ENCODE assay signal across 8 cellular contexts in the genomic region with DNA sequence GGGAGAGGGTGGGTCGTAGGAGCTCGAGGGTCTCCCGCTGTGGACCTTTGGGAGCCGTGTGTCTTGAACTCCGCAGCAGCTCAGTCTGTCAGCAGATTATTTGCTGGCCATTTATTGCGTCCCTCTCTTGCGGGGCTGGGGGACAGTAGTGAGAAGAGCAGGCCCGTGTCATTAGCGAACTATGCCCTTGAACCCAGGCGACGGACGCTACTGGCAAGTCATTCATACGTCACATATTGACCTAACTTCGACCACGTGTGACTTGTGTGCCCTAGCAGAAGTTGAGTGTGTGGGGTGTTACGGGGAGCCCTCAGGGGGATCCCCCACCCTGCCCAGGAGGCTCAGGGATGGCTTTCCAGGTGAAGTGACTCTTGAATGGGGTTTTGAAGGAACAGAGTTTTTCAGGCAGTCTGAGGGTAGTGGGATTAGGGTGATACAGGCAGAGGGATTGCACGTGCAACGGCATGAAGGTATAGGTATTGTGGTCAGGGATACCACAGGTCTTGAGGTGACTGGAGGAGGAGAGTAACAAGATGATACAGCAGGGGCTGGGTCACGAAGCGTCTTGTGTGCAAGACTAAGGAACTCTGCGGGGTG. TPM values are rescaled to one million over a fixed set of nuclear protein-coding genes. Genes with fewer than 3 reads are reported as not detected.
DNase-seq lines count a peak whose midpoint lies in the region; ATAC-seq and TF ChIP-seq lines count a peak whose summit lies in the region.

No MANE protein-coding gene starts in this region.

- TF ChIP-seq CTCF in HFF-Myc (IDR thresholded peaks at IDR 0.05; ENCODE audit: low read depth, low read length, missing control alignments) (no peak), dorsolateral prefrontal cortex (IDR thresholded peaks at IDR 0.05 in 54 of 56, conservative IDR thresholded peaks at IDR 0.05 in 2 of 56; ENCODE audit: low read depth in 1 of 56, partially characterized antibody in 56 of 56) (no peak), nephron (IDR thresholded peaks at IDR 0.05; ENCODE audit: unreplicated experiment in 3 of 3) (no peak)

- DNase-seq in EL: peak; percentile 51
- DNase-seq in HFF-Myc (ENCODE audit: extremely low read depth, low read depth): no peak
- DNase-seq in SK-N-DZ (ENCODE audit: low spot score): peak; percentile 42
- DNase-seq in dorsolateral prefrontal cortex: no peak
- no peak for DNase-seq in iPS-NIHi7 (ENCODE audit: extremely low spot score)
- DNase-seq in NCI-H524 treated with DMSO at 0.1 percent for 48 hours (lab: John Stamatoyannopoulos, UW): no peak

- H3K27ac ChIP-seq in dorsolateral prefrontal cortex: peak overlapping the region in 9 of 59 donors; percentile 56 to 94 (median 81)

- H3K27me3 Mint-ChIP-seq in nephron (ENCODE audit: low read depth): no peaks in the 10 kb centered on the region

- peak overlapping the region; percentile 80 to 82 (median 81) for H3K4me3 Mint-ChIP-seq in nephron

- no peaks in the 10 kb centered on the region for H3K9me3 Mint-ChIP-seq in nephron

- peaks cover 19% of the 10 kb centered on the region for H3K4me1 Mint-ChIP-seq in nephron

- H3K27me3 ChIP-seq in dorsolateral prefrontal cortex: no peaks in the 10 kb centered on the region

- no peak for ATAC-seq in GM18511 (IDR thresholded peaks at IDR 0.05; ENCODE audit: unreplicated experiment)

- peak overlapping the region; percentile 37 to 69 (median 61) for H3K27ac Mint-ChIP-seq in nephron

- peaks cover 19% of the 10 kb centered on the region for H3K36me3 Mint-ChIP-seq in nephron (ENCODE audit: low read depth)

- H3K4me3 ChIP-seq in HFF-Myc (replicated peaks; ENCODE audit: low read depth, low read length): peak overlapping the region; percentile 64
- H3K4me3 ChIP-seq in dorsolateral prefrontal cortex: peak overlapping the region; percentile 39 to 88 (median 72)

- intact Hi-C loops in dorsolateral prefrontal cortex (cut with DNase I): loop anchor here (1.0 to 10.0 kb wide), 7 partner anchors 33 to 358 kb away; a partner anchor contains a TSS

RNA-seq across cellular contexts. Expression of a gene that starts 13.0 kb away (rescaled TPM):
- 60.9 and 66.4 TPM in 2 replicates for polyA plus RNA-seq in SK-N-DZ (2014; cell fraction: cytosol; rRNA removed)
- polyA plus RNA-seq in SK-N-DZ (2014; cell fraction: nucleus; rRNA removed): 32.0 and 46.1 TPM in 2 replicates
- 10 to 100 TPM in 19 of 120 experiments, 1 to 10 TPM in 101; 3.3 to 22.5 (median 7.0) TPM for total RNA-seq in dorsolateral prefrontal cortex

RNA-seq across cellular contexts. Expression of a gene that starts 34.0 kb away (rescaled TPM):
- polyA plus RNA-seq in SK-N-DZ (2014; cell fraction: cytosol; rRNA removed): 22.1 and 27.9 TPM in 2 replicates
- 22.1 and 34.6 TPM in 2 replicates for polyA plus RNA-seq in SK-N-DZ (2014; cell fraction: nucleus; rRNA removed)
- 10 to 100 TPM; 20.5 to 49.2 (median 32.7) TPM for total RNA-seq in dorsolateral prefrontal cortex

Comparison
In these comparisons a context has a peak if more than half of its experiments do, and no peak if none do; other contexts are left out.
1. DNase-seq: peak in EL (single experiment) and SK-N-DZ (single experiment); none in HFF-Myc (single experiment), dorsolateral prefrontal cortex (0 of 10), iPS-NIHi7 (single experiment) and NCI-H524 treated with DMSO at 0.1 percent for 48 hours (single experiment).